40 cellular contexts compared by ENCODE assay signal in genomic region chr1:175633801-175634200, GRCh38.
"Had no signal": no experiment of that assay in that cellular context is flagged by ENCODE, and none has a peak within 500 bp of the region (broad histone marks: within the 10 kb centered on the region; RNA-seq: fewer than 3 reads in every experiment).

No MANE protein-coding gene starts in this region.

- FAIRE-seq: astrocyte, bronchial epithelial cell had no signal

- H3K9me3 Mint-ChIP-seq: activated naive CD4-positive, alpha-beta T cell treated with anti-CD3 and anti-CD28 coated beads for 36 hours; activated naive CD4-positive, alpha-beta T cell treated with anti-CD3 and anti-CD28 coated beads, Interleukin-2, amount 10 ng/mL, durations not matched to agents 7 days and 5 days; activated naive CD4-positive, alpha-beta T cell treated with anti-CD3 and anti-CD28 coated beads, Interleukin-2, amount 50 U/mL, for 24 hours; activated naive CD4-positive, alpha-beta T cell treated with anti-CD3 and anti-CD28 coated beads, Interleukin-2, amount 50 U/mL, for 72 hours; activated naive CD8-positive, alpha-beta T cell treated with anti-CD3 and anti-CD28 coated beads for 36 hours; activated naive CD8-positive, alpha-beta T cell treated with anti-CD3 and anti-CD28 coated beads, Interleukin-2, amount 10 ng/mL, durations not matched to agents 7 days and 5 days; activated naive CD8-positive, alpha-beta T cell treated with anti-CD3 and anti-CD28 coated beads, Interleukin-2, amount 50 U/mL, for 24 hours; activated T-cell treated with anti-CD3 and anti-CD28 coated beads, Interleukin-2, amount 50 U/mL, for 24 hours; activated T-cell treated with anti-CD3 and anti-CD28 coated beads, Interleukin-2, amount 50 U/mL, for 4 hours; activated T-cell treated with anti-CD3 and anti-CD28 coated beads, Interleukin-2, amount 50 U/mL, for 72 hours; activated T-helper 1 cell treated with anti-CD3 and anti-CD28 coated beads, Interleukin-12 subunit alpha, Interleukin-12 subunit beta, Interleukin-2, Interleukin-4 antibody, amounts not matched to agents 30 ng/mL and 10 ng/mL and 1 ng/mL, durations not matched to agents 14 hours and 24 hours and 36 hours; activated T-helper 17 cell treated with anti-CD3 and anti-CD28 coated beads, Interleukin-2, amount 50 U/mL, for 72 hours; activated T-helper 2 cell treated with anti-CD3 and anti-CD28 coated beads, Interferon-gamma antibody, Interleukin-2, Interleukin-4, amounts not matched to agents 10 μg/mL and 5 μg/mL and 100 μg/mL, durations not matched to agents 14 hours and 24 hours and 36 hours; brain; central memory CD8-positive, alpha-beta T cell had no signal

- ATAC-seq: activated naive CD4-positive, alpha-beta T cell treated with anti-CD3 and anti-CD28 coated beads, Interleukin-2, amount 50 U/mL, for 72 hours; activated naive CD8-positive, alpha-beta T cell treated with anti-CD3 and anti-CD28 coated beads, Interleukin-2, amount 50 U/mL, for 24 hours; activated T-cell treated with anti-CD3 and anti-CD28 coated beads, Interleukin-2, amount 50 U/mL, for 4 hours; activated T-cell treated with anti-CD3 and anti-CD28 coated beads, Interleukin-2, amount 50 U/mL, for 72 hours; activated T-helper 17 cell treated with anti-CD3 and anti-CD28 coated beads, Interleukin-2, amount 50 U/mL, for 72 hours; body of pancreas had no signal

- H3K27ac ChIP-seq: adrenal gland, ascending aorta, body of pancreas, brain microvascular endothelial cell, breast epithelium, cardiac muscle cell had no signal

- H3K27ac Mint-ChIP-seq: activated naive CD4-positive, alpha-beta T cell treated with anti-CD3 and anti-CD28 coated beads for 36 hours; activated naive CD4-positive, alpha-beta T cell treated with anti-CD3 and anti-CD28 coated beads, Interleukin-2, amount 10 ng/mL, durations not matched to agents 7 days and 5 days; activated naive CD4-positive, alpha-beta T cell treated with anti-CD3 and anti-CD28 coated beads, Interleukin-2, amount 50 U/mL, for 24 hours; activated naive CD4-positive, alpha-beta T cell treated with anti-CD3 and anti-CD28 coated beads, Interleukin-2, amount 50 U/mL, for 72 hours; activated naive CD8-positive, alpha-beta T cell; activated naive CD8-positive, alpha-beta T cell treated with anti-CD3 and anti-CD28 coated beads for 36 hours; activated naive CD8-positive, alpha-beta T cell treated with anti-CD3 and anti-CD28 coated beads, Interleukin-2, amount 10 ng/mL, durations not matched to agents 7 days and 5 days; activated naive CD8-positive, alpha-beta T cell treated with anti-CD3 and anti-CD28 coated beads, Interleukin-2, amount 50 U/mL, for 24 hours; activated T-cell treated with anti-CD3 and anti-CD28 coated beads, Interleukin-2, amount 50 U/mL, for 24 hours; activated T-cell treated with anti-CD3 and anti-CD28 coated beads, Interleukin-2, amount 50 U/mL, for 72 hours; activated T-helper 1 cell treated with anti-CD3 and anti-CD28 coated beads, Interleukin-12 subunit alpha, Interleukin-12 subunit beta, Interleukin-2, Interleukin-4 antibody, amounts not matched to agents 30 ng/mL and 10 ng/mL and 1 ng/mL, durations not matched to agents 14 hours and 24 hours and 36 hours; activated T-helper 17 cell treated with anti-CD3 and anti-CD28 coated beads, Interleukin-2, amount 50 U/mL, for 72 hours; activated T-helper 2 cell treated with anti-CD3 and anti-CD28 coated beads, Interferon-gamma antibody, Interleukin-2, Interleukin-4, amounts not matched to agents 10 μg/mL and 5 μg/mL and 100 μg/mL, durations not matched to agents 14 hours and 24 hours and 36 hours; brain had no signal

- DNase-seq: activated effector memory CD4-positive, alpha-beta T cell treated with anti-CD3 and anti-CD28 coated beads, Interleukin-2, amount 50 U/mL, for 16 hours; activated effector memory CD4-positive, alpha-beta T cell treated with Interleukin-2 at 50 U/mL for 16 hours; activated gamma-delta T cell; activated gamma-delta T cell treated with Interleukin-2 at 50 U/mL for 16 hours; activated naive CD4-positive, alpha-beta T cell; activated naive CD4-positive, alpha-beta T cell treated with anti-CD3 and anti-CD28 coated beads for 36 hours; activated naive CD4-positive, alpha-beta T cell treated with anti-CD3 and anti-CD28 coated beads, Interleukin-2, amount 10 ng/mL, durations not matched to agents 7 days and 5 days; activated naive CD4-positive, alpha-beta T cell treated with anti-CD3 and anti-CD28 coated beads, Interleukin-2, amount 50 U/mL, for 16 hours; activated naive CD4-positive, alpha-beta T cell treated with Interleukin-2 at 50 U/mL for 16 hours; activated naive CD8-positive, alpha-beta T cell treated with anti-CD3 and anti-CD28 coated beads for 36 hours; activated naive CD8-positive, alpha-beta T cell treated with anti-CD3 and anti-CD28 coated beads, Interleukin-2, amount 10 ng/mL, durations not matched to agents 7 days and 5 days; activated naive CD8-positive, alpha-beta T cell treated with anti-CD3 and anti-CD28 coated beads, Interleukin-2, amount 50 U/mL, for 24 hours; activated T-cell treated with anti-CD3 and anti-CD28 coated beads, Interleukin-2, amount 50 U/mL, for 1 hour; activated T-cell treated with anti-CD3 and anti-CD28 coated beads, Interleukin-2, amount 50 U/mL, for 24 hours; activated T-cell treated with anti-CD3 and anti-CD28 coated beads, Interleukin-2, amount 50 U/mL, for 4 hours; activated T-cell treated with anti-CD3 and anti-CD28 coated beads, Interleukin-2, amount 50 U/mL, for 48 hours; activated T-cell treated with anti-CD3 and anti-CD28 coated beads, Interleukin-2, amount 50 U/mL, for 72 hours; adrenal gland; amniotic stem cell; amygdala; anterior cingulate cortex; aorta; body of pancreas; brain microvascular endothelial cell; caudate nucleus; central memory CD4-positive, alpha-beta T cell; cerebellar nuclear complex had no signal

- H3K27me3 Mint-ChIP-seq: activated naive CD4-positive, alpha-beta T cell treated with anti-CD3 and anti-CD28 coated beads, Interleukin-2, amount 50 U/mL, for 24 hours; brain had no signal

- H3K36me3 ChIP-seq: adrenal gland, ascending aorta, brain microvascular endothelial cell, breast epithelium, cardiac muscle cell had no signal

- H3K4me1 Mint-ChIP-seq: activated naive CD4-positive, alpha-beta T cell treated with anti-CD3 and anti-CD28 coated beads, Interleukin-2, amount 10 ng/mL, durations not matched to agents 7 days and 5 days; activated naive CD4-positive, alpha-beta T cell treated with anti-CD3 and anti-CD28 coated beads, Interleukin-2, amount 50 U/mL, for 24 hours; activated naive CD8-positive, alpha-beta T cell treated with anti-CD3 and anti-CD28 coated beads for 36 hours; activated naive CD8-positive, alpha-beta T cell treated with anti-CD3 and anti-CD28 coated beads, Interleukin-2, amount 10 ng/mL, durations not matched to agents 7 days and 5 days; activated naive CD8-positive, alpha-beta T cell treated with anti-CD3 and anti-CD28 coated beads, Interleukin-2, amount 50 U/mL, for 24 hours; activated T-helper 17 cell treated with anti-CD3 and anti-CD28 coated beads, Interleukin-2, amount 50 U/mL, for 72 hours; central memory CD8-positive, alpha-beta T cell had no signal

- H3K4me3 Mint-ChIP-seq: activated naive CD4-positive, alpha-beta T cell treated with anti-CD3 and anti-CD28 coated beads for 36 hours; activated naive CD4-positive, alpha-beta T cell treated with anti-CD3 and anti-CD28 coated beads, Interleukin-2, amount 10 ng/mL, durations not matched to agents 7 days and 5 days; activated naive CD4-positive, alpha-beta T cell treated with anti-CD3 and anti-CD28 coated beads, Interleukin-2, amount 50 U/mL, for 24 hours; activated naive CD8-positive, alpha-beta T cell; activated naive CD8-positive, alpha-beta T cell treated with anti-CD3 and anti-CD28 coated beads for 36 hours; activated naive CD8-positive, alpha-beta T cell treated with anti-CD3 and anti-CD28 coated beads, Interleukin-2, amount 10 ng/mL, durations not matched to agents 7 days and 5 days; activated naive CD8-positive, alpha-beta T cell treated with anti-CD3 and anti-CD28 coated beads, Interleukin-2, amount 50 U/mL, for 24 hours; activated T-cell treated with anti-CD3 and anti-CD28 coated beads, Interleukin-2, amount 50 U/mL, for 24 hours; activated T-cell treated with anti-CD3 and anti-CD28 coated beads, Interleukin-2, amount 50 U/mL, for 4 hours; activated T-cell treated with anti-CD3 and anti-CD28 coated beads, Interleukin-2, amount 50 U/mL, for 72 hours; activated T-helper 1 cell treated with anti-CD3 and anti-CD28 coated beads, Interleukin-12 subunit alpha, Interleukin-12 subunit beta, Interleukin-2, Interleukin-4 antibody, amounts not matched to agents 30 ng/mL and 10 ng/mL and 1 ng/mL, durations not matched to agents 14 hours and 24 hours and 36 hours; activated T-helper 17 cell treated with anti-CD3 and anti-CD28 coated beads, Interleukin-2, amount 50 U/mL, for 72 hours; brain; central memory CD8-positive, alpha-beta T cell had no signal

- H3K4me1 ChIP-seq: adrenal gland, ascending aorta, breast epithelium had no signal

- H3K4me3 ChIP-seq: adrenal gland, ascending aorta, body of pancreas, breast epithelium, cardiac muscle cell had no signal

- H3K27me3 ChIP-seq: adrenal gland, ascending aorta, body of pancreas, brain microvascular endothelial cell, cardiac muscle cell had no signal

- H3K9me3 ChIP-seq: adrenal gland, ascending aorta, body of pancreas, breast epithelium had no signal

- H3K36me3 Mint-ChIP-seq: activated naive CD4-positive, alpha-beta T cell treated with anti-CD3 and anti-CD28 coated beads, Interleukin-2, amount 10 ng/mL, durations not matched to agents 7 days and 5 days; activated naive CD4-positive, alpha-beta T cell treated with anti-CD3 and anti-CD28 coated beads, Interleukin-2, amount 50 U/mL, for 24 hours; activated naive CD4-positive, alpha-beta T cell treated with anti-CD3 and anti-CD28 coated beads, Interleukin-2, amount 50 U/mL, for 72 hours; activated naive CD8-positive, alpha-beta T cell; activated naive CD8-positive, alpha-beta T cell treated with anti-CD3 and anti-CD28 coated beads for 36 hours; activated naive CD8-positive, alpha-beta T cell treated with anti-CD3 and anti-CD28 coated beads, Interleukin-2, amount 10 ng/mL, durations not matched to agents 7 days and 5 days; brain had no signal
